Comparison of ENCODE assay signal across 18 cellular contexts in the genomic region with DNA sequence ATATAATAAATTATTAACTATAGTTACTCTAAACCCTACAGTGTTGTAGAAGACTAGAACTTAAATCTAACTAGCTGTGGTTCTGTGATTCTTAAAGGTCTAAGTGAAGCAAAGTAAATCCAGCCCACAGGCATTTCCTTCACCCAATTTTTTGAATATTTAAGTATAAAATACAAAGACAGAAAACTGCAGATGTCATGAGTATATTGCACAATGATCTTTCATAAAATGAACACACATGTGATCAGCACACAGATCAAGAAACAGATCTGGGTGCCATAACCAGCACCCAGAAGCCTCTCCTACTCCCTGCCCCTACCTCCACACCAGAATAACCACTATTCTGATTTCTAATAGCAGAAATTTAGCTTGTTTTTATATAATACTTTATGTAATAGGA.
DNase-seq lines count a peak whose midpoint lies in the region; ATAC-seq and TF ChIP-seq lines count a peak whose summit lies in the region.
"Had no signal": no experiment of that assay in that cellular context is flagged by ENCODE, and none has a peak within 500 bp of the region (broad histone marks: within the 10 kb centered on the region; RNA-seq: fewer than 3 reads in every experiment).

No MANE protein-coding gene starts in this region.

- no peaks in the 10 kb centered on the region for H3K9me2 ChIP-seq in GM23248 (ENCODE audit: insufficient read depth)

- peaks cover 67% of the 10 kb centered on the region for H3K4me1 Mint-ChIP-seq in activated B cell treated with CpG ODN at 0.5 μM for 24 hours

- H3K36me3 Mint-ChIP-seq in activated B cell treated with CpG ODN at 0.5 μM for 24 hours (ENCODE audit: low read depth) = peaks cover 58% of the 10 kb centered on the region

- H3K9me3 ChIP-seq in GM23248 (ENCODE audit: low read depth) = no peaks in the 10 kb centered on the region
- H3K9me3 ChIP-seq in MG63 = 0 out of 2 replicates have a peak, but pooled peaks cover 1% of the 10 kb centered on the region
- H3K9me3 ChIP-seq: HAP-1 had no signal

- H3K4me3 ChIP-seq in GM23248 (no peak overlapping the region), MG63 (no peak overlapping the region)
- H3K4me3 ChIP-seq: HAP-1 had no signal

- DNase-seq in GM23248 (peak; percentile 25), activated B cell treated with CpG ODN at 0.5 μM for 24 hours (no peak), fibroblast of gingiva (ENCODE audit: low read depth) (peak; percentile 62), non-pigmented ciliary epithelial cell (ENCODE audit: low read depth) (peak; percentile 24), MG63 (no peak), substantia nigra (lab: John Stamatoyannopoulos, UW) (no peak), NCI-H2227 (lab: John Stamatoyannopoulos, UW; ENCODE audit: unreplicated experiment) (no peak)
- DNase-seq: ACHN; DMS79; NCI-H1105; NCI-H2081 treated with DMSO at 0.1 percent for 48 hours; NCI-H510A; NCI-H748 treated with DMSO at 0.1 percent for 48 hours; NK-92 treated with Interleukin-12 subunit alpha and Interleukin-12 subunit beta, amount 100 ng/mL, for 24 hours; Right ventricle myocardium superior had no signal

- peaks cover 17% of the 10 kb centered on the region for H3F3A ChIP-seq in GM23248 (ENCODE audit: insufficient read depth)

- peak overlapping the region; percentile 28 for H3K27ac Mint-ChIP-seq in activated B cell treated with CpG ODN at 0.5 μM for 24 hours

- CTCF ChIA-PET in activated B cell treated with CpG ODN at 0.5 μM for 24 hours (lab: Charles Lee) = no interaction called here

- intact Hi-C loops in activated B cell treated with CpG ODN at 0.5 μM for 24 hours (cut with micrococcal nuclease) = no loop called here

- peaks cover 5% of the 10 kb centered on the region for H3K9me3 Mint-ChIP-seq in activated B cell treated with CpG ODN at 0.5 μM for 24 hours

- in situ Hi-C loops in GM23248 (cut with MboI) = no loop called here

- no peaks in the 10 kb centered on the region for H4K20me1 ChIP-seq in GM23248 (ENCODE audit: insufficient read depth)

- no peak for ATAC-seq in activated B cell treated with CpG ODN at 0.5 μM for 24 hours (ENCODE audit: low read depth)

- H2AFZ ChIP-seq in GM23248 = no peak overlapping the region

- no peak overlapping the region for H3K4me3 Mint-ChIP-seq in activated B cell treated with CpG ODN at 0.5 μM for 24 hours
- H3K4me3 Mint-ChIP-seq: CD14-positive monocyte had no signal

- H3K27ac ChIP-seq in GM23248 = no peak overlapping the region
- H3K27ac ChIP-seq in substantia nigra (ENCODE audit: low read depth, low read length, poor library complexity, severe bottlenecking) = no peak overlapping the region
- H3K27ac ChIP-seq: HL-60 had no signal

- H3K36me3 ChIP-seq in GM23248 (ENCODE audit: low read depth) (peaks cover 5% of the 10 kb centered on the region; the same call in 1 of the 2 replicates), MG63 (peaks cover 8% of the 10 kb centered on the region; the same call in 1 of the 2 replicates)
- H3K36me3 ChIP-seq: HAP-1 had no signal

- POLR2A ChIA-PET in activated B cell treated with CpG ODN at 0.5 μM for 24 hours (lab: Charles Lee) = interaction anchor here (0.7 to 1.2 kb wide), 2 partner anchors 72 to 84 kb away, joined by 3 read pairs; no protein-coding TSS in a partner anchor

- H3K9ac ChIP-seq in GM23248 = no peak overlapping the region

- H3K79me2 ChIP-seq in GM23248 (ENCODE audit: insufficient read depth) = peaks cover 93% of the 10 kb centered on the region

- H3K4me2 ChIP-seq in GM23248 (ENCODE audit: unreplicated experiment) = peak overlapping the region; percentile 5

- TF ChIP-seq CTCF in activated B cell treated with CpG ODN at 0.5 μM for 24 hours (IDR thresholded peaks at IDR 0.05) = no peak

- H3K27me3 ChIP-seq in GM23248 (replicated peaks; ENCODE audit: insufficient read depth) (no peaks in the 10 kb centered on the region), MG63 (no peaks in the 10 kb centered on the region)

- peaks cover 41% of the 10 kb centered on the region for H3K4me1 ChIP-seq in GM23248 (ENCODE audit: insufficient read depth)
- H3K4me1 ChIP-seq: HAP-1 had no signal

- H3K27me3 Mint-ChIP-seq in activated B cell treated with CpG ODN at 0.5 μM for 24 hours = no peaks in the 10 kb centered on the region

Comparison
In these comparisons a context has a peak if more than half of its experiments do, and no peak if none do; other contexts are left out.
1. DNase-seq: peak in GM23248 (single experiment), fibroblast of gingiva (single experiment) and non-pigmented ciliary epithelial cell (single experiment); none in activated B cell treated with CpG ODN at 0.5 μM for 24 hours (single experiment), MG63 (single experiment), substantia nigra (0 of 49) and NCI-H2227 (single experiment).